Comparison of ENCODE assay signal across 20 cellular contexts in the genomic region with DNA sequence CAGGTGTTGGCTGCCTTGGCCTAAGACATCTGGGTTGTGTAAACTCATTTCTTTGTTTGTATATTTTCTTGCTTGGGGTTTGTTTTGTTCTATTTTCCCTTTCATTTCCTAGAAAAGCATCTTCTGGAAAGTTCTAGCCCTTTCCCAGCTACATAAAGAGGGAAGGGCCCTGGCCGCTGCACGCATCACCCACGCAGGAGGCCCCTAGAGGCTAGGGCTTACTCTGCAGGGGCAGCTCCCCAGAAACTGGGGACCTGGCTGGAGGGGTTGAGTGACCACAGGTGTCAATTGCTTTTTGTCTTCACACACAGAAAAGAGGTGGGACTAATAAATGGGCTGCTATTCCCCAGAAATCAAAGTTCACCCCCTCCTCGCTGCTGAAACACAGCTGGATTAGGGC. TPM values are rescaled to one million over a fixed set of nuclear protein-coding genes. Genes with fewer than 3 reads are reported as not detected.
DNase-seq lines count a peak whose midpoint lies in the region; ATAC-seq and TF ChIP-seq lines count a peak whose summit lies in the region.
"Had no signal": no experiment of that assay in that cellular context is flagged by ENCODE, and none has a peak within 500 bp of the region (broad histone marks: within the 10 kb centered on the region; RNA-seq: fewer than 3 reads in every experiment).

No MANE protein-coding gene starts in this region.

- H3K27me3 ChIP-seq in left ventricle myocardium inferior (ENCODE audit: low read depth) = no peaks in the 10 kb centered on the region
- H3K27me3 ChIP-seq in WERI-Rb-1 (ENCODE audit: insufficient read depth, low read depth, severe bottlenecking) = no peaks in the 10 kb centered on the region
- H3K27me3 ChIP-seq in endodermal cell (ENCODE audit: control insufficient read depth, insufficient read depth, low read length, poor library complexity, severe bottlenecking) = no peaks in the 10 kb centered on the region
- H3K27me3 ChIP-seq: BLaER1 had no signal

- ATAC-seq in Right ventricle myocardium superior (ENCODE audit: poor library complexity) (peak; percentile 13), HG02840 (IDR thresholded peaks at IDR 0.05; ENCODE audit: low FRiP score, unreplicated experiment) (no peak)
- ATAC-seq: A549, HCT116, HepG2 had no signal

- no peaks in the 10 kb centered on the region for H3K4me1 ChIP-seq in left ventricle myocardium inferior
- no peaks in the 10 kb centered on the region for H3K4me1 ChIP-seq in endodermal cell (ENCODE audit: control insufficient read depth, insufficient read depth, low read length)
- H3K4me1 ChIP-seq: A549 had no signal

- no peaks in the 10 kb centered on the region for H3K9me3 Mint-ChIP-seq in endodermal cell
- H3K9me3 Mint-ChIP-seq: CD14-positive monocyte; CD4-positive, alpha-beta memory T cell; HFFc6 had no signal

- H3K27ac ChIP-seq in left ventricle myocardium inferior (replicated peaks) (no peak overlapping the region), WERI-Rb-1 (0 out of 2 replicates have a peak overlapping the region, but pooled peaks have one; percentile 20), endodermal cell (ENCODE audit: low read depth, low read length) (no peak overlapping the region)
- H3K27ac ChIP-seq: 22Rv1, A549, BLaER1, GM23248 had no signal

- H3K4me1 Mint-ChIP-seq in endodermal cell = no peaks in the 10 kb centered on the region
- H3K4me1 Mint-ChIP-seq: CD4-positive, alpha-beta memory T cell had no signal

- H3K36me3 ChIP-seq in left ventricle myocardium inferior = peaks cover 74% of the 10 kb centered on the region
- peaks cover 90% of the 10 kb centered on the region for H3K36me3 ChIP-seq in WERI-Rb-1
- H3K36me3 ChIP-seq in endodermal cell (ENCODE audit: control insufficient read depth, insufficient read depth, low read length) = peaks cover 94% of the 10 kb centered on the region

- no peak for TF ChIP-seq CTCF in left ventricle myocardium inferior (IDR thresholded peaks at IDR 0.05; ENCODE audit: borderline replicate concordance)
- TF ChIP-seq CTCF in WERI-Rb-1 (IDR thresholded peaks at IDR 0.05; ENCODE audit: low read depth, low read length) = no peak
- TF ChIP-seq CTCF in endodermal cell (conservative IDR thresholded peaks at IDR 0.05) = peak; percentile 57

- no peak overlapping the region for H3K4me3 Mint-ChIP-seq in endodermal cell
- H3K4me3 Mint-ChIP-seq: CD14-positive monocyte; CD4-positive, alpha-beta memory T cell; HFFc6 had no signal

- H3K9me3 ChIP-seq in left ventricle myocardium inferior (replicated peaks) (no peaks in the 10 kb centered on the region), WERI-Rb-1 (ENCODE audit: severe bottlenecking) (no peaks in the 10 kb centered on the region), endodermal cell (ENCODE audit: control insufficient read depth, low read length) (no peaks in the 10 kb centered on the region)
- H3K9me3 ChIP-seq: A549, BLaER1 had no signal

- peaks cover 84% of the 10 kb centered on the region for H3K36me3 Mint-ChIP-seq in endodermal cell (ENCODE audit: low read depth)

- DNase-seq in Right ventricle myocardium superior (no peak), left ventricle myocardium inferior (no peak), WERI-Rb-1 (no peak), endodermal cell (peak; percentile 44)
- DNase-seq in stimulated activated CD4-positive, alpha-beta T cell treated with anti-CD3 and anti-CD28 coated beads, Interleukin-1b, Interleukin-23, amount 100 ng/mL, for 48 hours = no peak
- no peak for DNase-seq in effector CD8-positive, alpha-beta T cell (lab: John Stamatoyannopoulos, UW)
- DNase-seq: AML-193; CD4-positive, alpha-beta memory T cell; DMS153; DMS79; GDM1; GM23248; HFFc6 had no signal

- H3K4me3 ChIP-seq in left ventricle myocardium inferior = no peak overlapping the region
- no peak overlapping the region for H3K4me3 ChIP-seq in WERI-Rb-1 (ENCODE audit: low read depth, low read length)
- H3K4me3 ChIP-seq in endodermal cell (ENCODE audit: low read length) = no peak overlapping the region
- H3K4me3 ChIP-seq: A549, BLaER1, GM23248 had no signal

- H3K27ac Mint-ChIP-seq in endodermal cell = no peak overlapping the region
- H3K27ac Mint-ChIP-seq: CD4-positive, alpha-beta memory T cell had no signal

- WGBS in endodermal cell (ENCODE audit: insufficient coverage in 1 of 2, insufficient read length in 1 of 2), 2 experiments = 93 to 96% methylated on average over 3 to 4 of the region's 4 CpGs

- no peak overlapping the region for H3K9ac ChIP-seq in endodermal cell (ENCODE audit: extremely low read depth, low read length, poor library complexity, severe bottlenecking)
- H3K9ac ChIP-seq: BLaER1, GM23248 had no signal

- H3K27me3 Mint-ChIP-seq in endodermal cell (ENCODE audit: insufficient read depth) = no peaks in the 10 kb centered on the region
- H3K27me3 Mint-ChIP-seq: CD4-positive, alpha-beta memory T cell had no signal

- intact Hi-C loops in Right ventricle myocardium superior (cut with DNase I) = no loop called here
- intact Hi-C loops in left ventricle myocardium inferior (cut with micrococcal nuclease) = no loop called here

RNA-seq across cellular contexts. Expression of gene PDIA5, which starts 52.6 kb away (rescaled TPM):
- 5.4 TPM for total RNA-seq in Right ventricle myocardium superior
- total RNA-seq in left ventricle myocardium inferior = 6.0 TPM
- 10 to 100 TPM; 57.5 to 68.3 TPM for total RNA-seq in endodermal cell
- 28.6 TPM for polyA plus RNA-seq in endodermal cell (2013, experiment 1 of 2)
- polyA plus RNA-seq in endodermal cell (2013, experiment 2 of 2) = 31.1 TPM
